Comparison of ENCODE assay signal across 31 cellular contexts in genomic region chr15:91939432-91939831, GRCh38.
A peak's percentile ranks its signal among the peaks of the same experiment; 100 is the strongest.
DNase-seq lines count a peak whose midpoint lies in the region; ATAC-seq and TF ChIP-seq lines count a peak whose summit lies in the region.
"Had no signal": no experiment of that assay in that cellular context is flagged by ENCODE, and none has a peak within 500 bp of the region (broad histone marks: within the 10 kb centered on the region; RNA-seq: fewer than 3 reads in every experiment).

No MANE protein-coding gene starts in this region.

- no peak overlapping the region for H3K9ac ChIP-seq in endodermal cell (ENCODE audit: extremely low read depth, low read length, poor library complexity, severe bottlenecking)

- H3K27ac ChIP-seq in Panc1 (ENCODE audit: low read length): no peak overlapping the region
- no peak overlapping the region for H3K27ac ChIP-seq in endodermal cell (ENCODE audit: low read depth, low read length)
- H3K27ac ChIP-seq in naive thymus-derived CD4-positive, alpha-beta T cell (ENCODE audit: low read depth, low read length): no peak overlapping the region
- H3K27ac ChIP-seq: gastrocnemius medialis, SJCRH30 had no signal

- H3K4me3 Mint-ChIP-seq in endodermal cell: no peak overlapping the region
- H3K4me3 Mint-ChIP-seq in type B pancreatic cell: peak overlapping the region; percentile 46
- no peak overlapping the region for H3K4me3 Mint-ChIP-seq in naive thymus-derived CD4-positive, alpha-beta T cell
- H3K4me3 Mint-ChIP-seq: activated naive CD4-positive, alpha-beta T cell treated with anti-CD3 and anti-CD28 coated beads, Interleukin-2, amount 10 ng/mL, durations not matched to agents 7 days and 5 days; activated T-helper 1 cell treated with anti-CD3 and anti-CD28 coated beads, Interleukin-12 subunit alpha, Interleukin-12 subunit beta, Interleukin-2, Interleukin-4 antibody, amounts not matched to agents 30 ng/mL and 10 ng/mL and 1 ng/mL, durations not matched to agents 14 hours and 24 hours and 36 hours; immature natural killer cell; natural killer cell treated with Interleukin-12 subunit alpha and Interleukin-12 subunit beta and Interleukin-15 and Interleukin-18, amount 100 ng/mL, for 72 hours; stimulated activated memory B cell treated with anti-CD40 and anti-IgM and Interleukin-4, amounts not matched to agents 10 μg/mL and 1 μg/mL and 100 μg/mL, for 72 hours; T-cell had no signal

- no peak for TF ChIP-seq CTCF in Panc1 (IDR thresholded peaks at IDR 0.05)
- no peak for TF ChIP-seq CTCF in endodermal cell (conservative IDR thresholded peaks at IDR 0.05)
- no peak for TF ChIP-seq CTCF in type B pancreatic cell (conservative IDR thresholded peaks at IDR 0.05)

- H3K9me3 ChIP-seq in Panc1 (ENCODE audit: control insufficient read depth, insufficient read depth, low read depth, low read length) (no peaks in the 10 kb centered on the region), endodermal cell (ENCODE audit: control insufficient read depth, low read length) (no peaks in the 10 kb centered on the region)
- H3K9me3 ChIP-seq in naive thymus-derived CD4-positive, alpha-beta T cell (ENCODE audit: control insufficient read depth in 2 of 3, low read length in 3 of 3): no peaks in the 10 kb centered on the region
- H3K9me3 ChIP-seq: gastrocnemius medialis, SJCRH30 had no signal

- no peak overlapping the region for H3K27ac Mint-ChIP-seq in endodermal cell
- H3K27ac Mint-ChIP-seq in type B pancreatic cell: peak overlapping the region; percentile 99
- H3K27ac Mint-ChIP-seq in naive thymus-derived CD4-positive, alpha-beta T cell: peak overlapping the region in 2 of 9 donors; percentile 5 to 62
- H3K27ac Mint-ChIP-seq: activated naive CD4-positive, alpha-beta T cell treated with anti-CD3 and anti-CD28 coated beads, Interleukin-2, amount 10 ng/mL, durations not matched to agents 7 days and 5 days; activated T-helper 1 cell treated with anti-CD3 and anti-CD28 coated beads, Interleukin-12 subunit alpha, Interleukin-12 subunit beta, Interleukin-2, Interleukin-4 antibody, amounts not matched to agents 30 ng/mL and 10 ng/mL and 1 ng/mL, durations not matched to agents 14 hours and 24 hours and 36 hours; stimulated activated memory B cell treated with anti-CD40 and anti-IgM and Interleukin-4, amounts not matched to agents 10 μg/mL and 1 μg/mL and 100 μg/mL, for 72 hours had no signal

- H3K9me3 Mint-ChIP-seq in endodermal cell: no peaks in the 10 kb centered on the region
- H3K9me3 Mint-ChIP-seq in type B pancreatic cell: peaks cover 4% of the 10 kb centered on the region
- H3K9me3 Mint-ChIP-seq in naive thymus-derived CD4-positive, alpha-beta T cell: peaks cover 0 to 7% (median 0%) of the 10 kb centered on the region in 11 donors
- H3K9me3 Mint-ChIP-seq: activated T-helper 1 cell treated with anti-CD3 and anti-CD28 coated beads, Interleukin-12 subunit alpha, Interleukin-12 subunit beta, Interleukin-2, Interleukin-4 antibody, amounts not matched to agents 30 ng/mL and 10 ng/mL and 1 ng/mL, durations not matched to agents 14 hours and 24 hours and 36 hours; immature natural killer cell; natural killer cell treated with Interleukin-12 subunit alpha and Interleukin-12 subunit beta and Interleukin-15 and Interleukin-18, amount 100 ng/mL, for 72 hours; stimulated activated memory B cell treated with anti-CD40 and anti-IgM and Interleukin-4, amounts not matched to agents 10 μg/mL and 1 μg/mL and 100 μg/mL, for 72 hours; T-cell had no signal

- H3K27me3 ChIP-seq in Panc1 (ENCODE audit: control insufficient read depth, insufficient read depth, low read length) (no peaks in the 10 kb centered on the region), endodermal cell (ENCODE audit: control insufficient read depth, insufficient read depth, low read length, poor library complexity, severe bottlenecking) (no peaks in the 10 kb centered on the region)
- H3K27me3 ChIP-seq in naive thymus-derived CD4-positive, alpha-beta T cell (ENCODE audit: control insufficient read depth in 2 of 2, insufficient read depth in 2 of 2, low read length in 2 of 2): no peaks in the 10 kb centered on the region
- H3K27me3 ChIP-seq: gastrocnemius medialis, SJCRH30 had no signal

- in situ Hi-C loops in Panc1 (cut with HindIII; ENCODE audit: low pct_unique_long_range_greater_than_20kb, low sequenced_read_pairs): no loop called here

- no peaks in the 10 kb centered on the region for H3K36me3 ChIP-seq in Panc1 (ENCODE audit: control insufficient read depth, insufficient read depth, low read length)
- no peaks in the 10 kb centered on the region for H3K36me3 ChIP-seq in endodermal cell (ENCODE audit: control insufficient read depth, insufficient read depth, low read length)
- no peaks in the 10 kb centered on the region for H3K36me3 ChIP-seq in naive thymus-derived CD4-positive, alpha-beta T cell (ENCODE audit: control insufficient read depth in 2 of 3, insufficient read depth in 3 of 3, low read length in 3 of 3)
- H3K36me3 ChIP-seq: gastrocnemius medialis, SJCRH30 had no signal

- WGBS in endodermal cell (ENCODE audit: insufficient coverage in 1 of 2, insufficient read length in 1 of 2), 2 experiments: 89 to 100% methylated on average over 7 to 8 of the region's 8 CpGs

- DNase-seq in Panc1 (ENCODE audit: low read depth, low spot score) (no peak), endodermal cell (peak; percentile 63), kidney glomerular epithelial cell (lab: John Stamatoyannopoulos, UW) (peak; percentile 65), type B pancreatic cell (ENCODE audit: extremely low spot score, unreplicated experiment) (no peak), HuH-7.5 (ENCODE audit: low spot score) (no peak)
- no peak for DNase-seq in naive thymus-derived CD4-positive, alpha-beta T cell
- DNase-seq: activated CD4-positive, alpha-beta T cell treated with anti-CD3 and anti-CD28 coated beads, Interleukin-2, amount 50 U/mL, for 4 hours; activated CD4-positive, CD25-positive, alpha-beta regulatory T cell; activated CD8-positive, alpha-beta memory T cell treated with anti-CD3 and anti-CD28 coated beads, Interleukin-2, amount 50 U/mL, for 4 hours; activated naive CD4-positive, alpha-beta T cell treated with anti-CD3 and anti-CD28 coated beads, Interleukin-2, amount 10 ng/mL, durations not matched to agents 7 days and 5 days; amygdala; cortex of kidney; gastrocnemius medialis; hypothalamus; immature natural killer cell; IMR-90; NCI-H1092; NCI-H1694 treated with DMSO at 0.1 percent for 48 hours; NCI-H2171; NCI-H524 treated with DMSO at 0.1 percent for 48 hours; NK-92 treated with Interleukin-12 subunit alpha and Interleukin-12 subunit beta, amount 100 ng/mL, for 24 hours; PC-3; SJCRH30; stimulated activated CD4-positive, alpha-beta T cell treated with anti-CD3 and anti-CD28 coated beads, Interleukin-4, amount 100 ng/mL, for 24 hours; substantia nigra; T-cell had no signal

- POLR2A ChIA-PET in Panc1 (lab: Charles Lee): no interaction called here
- POLR2A ChIA-PET in naive thymus-derived CD4-positive, alpha-beta T cell (lab: Charles Lee): no interaction called here

- H3K36me3 Mint-ChIP-seq in endodermal cell (ENCODE audit: low read depth): no peaks in the 10 kb centered on the region
- no peaks in the 10 kb centered on the region for H3K36me3 Mint-ChIP-seq in type B pancreatic cell
- no peaks in the 10 kb centered on the region for H3K36me3 Mint-ChIP-seq in naive thymus-derived CD4-positive, alpha-beta T cell
- H3K36me3 Mint-ChIP-seq: activated naive CD4-positive, alpha-beta T cell treated with anti-CD3 and anti-CD28 coated beads, Interleukin-2, amount 10 ng/mL, durations not matched to agents 7 days and 5 days; immature natural killer cell; natural killer cell treated with Interleukin-12 subunit alpha and Interleukin-12 subunit beta and Interleukin-15 and Interleukin-18, amount 100 ng/mL, for 72 hours; stimulated activated memory B cell treated with anti-CD40 and anti-IgM and Interleukin-4, amounts not matched to agents 10 μg/mL and 1 μg/mL and 100 μg/mL, for 72 hours had no signal

- H3K4me1 ChIP-seq in Panc1 (ENCODE audit: control insufficient read depth, insufficient read depth, low read length) (peaks cover 17% of the 10 kb centered on the region), endodermal cell (ENCODE audit: control insufficient read depth, insufficient read depth, low read length) (no peaks in the 10 kb centered on the region)
- H3K4me1 ChIP-seq in naive thymus-derived CD4-positive, alpha-beta T cell (ENCODE audit: control insufficient read depth in 2 of 2, insufficient read depth in 2 of 2, low read length in 2 of 2): peaks cover 0 to 20% of the 10 kb centered on the region in 2 donors
- H3K4me1 ChIP-seq: SJCRH30 had no signal

- intact Hi-C loops in Panc1 (cut with micrococcal nuclease; ENCODE audit: unreplicated experiment): no loop called here
- intact Hi-C loops in naive thymus-derived CD4-positive, alpha-beta T cell (cut with micrococcal nuclease): no loop called here

- peak; percentile 5; the same call in 1 of the 2 replicates for ATAC-seq in Panc1
- no peak for ATAC-seq in HG03045 (IDR thresholded peaks at IDR 0.05; ENCODE audit: unreplicated experiment)
- no peak for ATAC-seq in naive thymus-derived CD4-positive, alpha-beta T cell
- ATAC-seq: gastrocnemius medialis; HCT116; natural killer cell treated with Interleukin-12 subunit alpha and Interleukin-12 subunit beta and Interleukin-15 and Interleukin-18, amount 100 ng/mL, for 72 hours; PC-3; stimulated activated memory B cell treated with anti-CD40 and anti-IgM and Interleukin-4, amounts not matched to agents 10 μg/mL and 1 μg/mL and 100 μg/mL, for 72 hours; T-cell had no signal

- BruUV-seq in Panc1 (replicated peaks; lab: Mats Ljungman, UMichigan): no TSS peak

- H3K4me3 ChIP-seq in Panc1 (ENCODE audit: low read depth in 2 of 2, low read length in 2 of 2): no peak overlapping the region
- H3K4me3 ChIP-seq in endodermal cell (ENCODE audit: low read length): no peak overlapping the region
- H3K4me3 ChIP-seq in naive thymus-derived CD4-positive, alpha-beta T cell (ENCODE audit: low read length): no peak overlapping the region
- H3K4me3 ChIP-seq: gastrocnemius medialis, SJCRH30 had no signal

- H3K27me3 Mint-ChIP-seq in endodermal cell (ENCODE audit: insufficient read depth): no peaks in the 10 kb centered on the region
- H3K27me3 Mint-ChIP-seq in type B pancreatic cell: peaks cover 3% of the 10 kb centered on the region
- no peaks in the 10 kb centered on the region for H3K27me3 Mint-ChIP-seq in naive thymus-derived CD4-positive, alpha-beta T cell
- H3K27me3 Mint-ChIP-seq: activated naive CD4-positive, alpha-beta T cell treated with anti-CD3 and anti-CD28 coated beads, Interleukin-2, amount 10 ng/mL, durations not matched to agents 7 days and 5 days; natural killer cell treated with Interleukin-12 subunit alpha and Interleukin-12 subunit beta and Interleukin-15 and Interleukin-18, amount 100 ng/mL, for 72 hours; stimulated activated memory B cell treated with anti-CD40 and anti-IgM and Interleukin-4, amounts not matched to agents 10 μg/mL and 1 μg/mL and 100 μg/mL, for 72 hours; T-cell had no signal

- H3K4me1 Mint-ChIP-seq in endodermal cell (peaks cover 7% of the 10 kb centered on the region), type B pancreatic cell (ENCODE audit: unreplicated experiment) (peaks cover 34% of the 10 kb centered on the region)
- peaks cover 15 to 67% (median 38%) of the 10 kb centered on the region in 7 donors for H3K4me1 Mint-ChIP-seq in naive thymus-derived CD4-positive, alpha-beta T cell
- H3K4me1 Mint-ChIP-seq: stimulated activated memory B cell treated with anti-CD40 and anti-IgM and Interleukin-4, amounts not matched to agents 10 μg/mL and 1 μg/mL and 100 μg/mL, for 72 hours had no signal

- CTCF ChIA-PET in Panc1 (lab: Charles Lee): no interaction called here
- CTCF ChIA-PET in naive thymus-derived CD4-positive, alpha-beta T cell (lab: Charles Lee): interaction anchor here (1.2 to 2.2 kb wide), 2 partner anchors 87 to 233 kb away, joined by 4 to 7 read pairs; no protein-coding TSS in a partner anchor

Comparison
In these comparisons a context has a peak if more than half of its experiments do, and no peak if none do; other contexts are left out.
1. DNase-seq: peak in endodermal cell (single experiment) and kidney glomerular epithelial cell (single experiment); none in Panc1 (single experiment), type B pancreatic cell (single experiment), HuH-7.5 (single experiment) and naive thymus-derived CD4-positive, alpha-beta T cell (0 of 9).